ENCODE assay signal across 8 cellular contexts in the genomic region with DNA sequence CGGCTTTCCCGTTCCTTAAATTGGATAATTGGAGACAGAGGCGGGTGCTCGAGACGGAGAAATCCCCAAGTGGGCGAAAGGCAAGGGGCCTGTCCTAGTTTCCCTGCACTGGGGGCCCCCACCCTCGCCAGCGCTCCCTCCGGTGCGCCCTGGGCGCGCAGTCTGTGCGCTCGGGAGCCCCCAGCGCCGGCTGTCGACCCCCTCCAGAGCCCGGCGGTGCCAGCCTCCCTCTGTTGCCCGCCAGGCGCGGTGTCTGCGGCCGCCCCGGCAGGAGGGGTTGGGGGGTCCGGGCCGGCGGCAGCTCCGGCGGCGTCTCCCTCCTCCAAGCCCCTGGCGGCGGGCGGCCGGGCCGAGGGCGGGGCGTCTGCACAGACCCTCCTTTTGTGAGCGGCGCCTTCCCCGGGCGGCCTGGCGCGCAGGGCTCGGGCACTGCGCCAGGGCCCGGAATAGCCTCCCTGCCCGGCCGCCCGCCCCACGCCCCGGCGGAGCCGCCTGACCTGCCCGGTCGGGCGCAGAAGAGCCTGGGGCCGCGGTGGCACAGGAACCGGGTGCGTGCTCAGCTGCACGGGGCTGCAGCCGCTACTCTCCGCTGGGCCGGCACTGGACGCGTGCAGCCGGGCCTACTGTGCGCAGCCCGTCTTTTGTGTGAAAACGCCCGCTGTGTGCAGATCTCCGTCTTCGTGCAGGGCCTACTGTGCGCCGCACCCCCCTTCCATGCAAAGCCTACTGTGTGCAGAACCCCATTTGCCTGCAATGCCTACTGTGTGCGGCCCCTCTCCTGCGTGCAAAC. TPM values are rescaled to one million over a fixed set of nuclear protein-coding genes. Genes with fewer than 3 reads are reported as not detected.
DNase-seq lines count a peak whose midpoint lies in the region; ATAC-seq and TF ChIP-seq lines count a peak whose summit lies in the region.

No MANE protein-coding gene starts in this region.

- intact Hi-C loops in heart right ventricle (cut with DNase I), result loop anchor here in 1 of 10 donors (10.0 kb wide), 1 partner anchor 46 kb away; no protein-coding TSS in a partner anchor

- POLR2A ChIA-PET in BJ (lab: Charles Lee), result no interaction called here

- ATAC-seq in heart right ventricle, result peak; percentile 72 to 89 (median 80)
- ATAC-seq in GM19455 (IDR thresholded peaks at IDR 0.05; ENCODE audit: unreplicated experiment), result no peak
- no peak for ATAC-seq in HG02571 (IDR thresholded peaks at IDR 0.05; ENCODE audit: unreplicated experiment)
- no peak for ATAC-seq in GM19467 (IDR thresholded peaks at IDR 0.05; ENCODE audit: unreplicated experiment)

- H3K27ac Mint-ChIP-seq in progenitor cell of endocrine pancreas, result no peak overlapping the region

- no peak overlapping the region for H3K4me3 Mint-ChIP-seq in progenitor cell of endocrine pancreas (ENCODE audit: low read depth)

- peaks cover 0 to 2% (median 0%) of the 10 kb centered on the region in 11 donors for H3K9me3 ChIP-seq in heart right ventricle

- CTCF ChIA-PET in BJ (lab: Yijun Ruan, JAX), result interaction anchor here (1.2 to 1.6 kb wide), 2 partner anchors 13 to 90 kb away, joined by 5 to 7 read pairs; a partner anchor contains a TSS

- TF ChIP-seq CTCF in BJ (IDR thresholded peaks at IDR 0.05; ENCODE audit: insufficient read depth, low read depth, low read length) (no peak), heart right ventricle (IDR thresholded peaks at IDR 0.05) (peak in 3 of 9 donors; percentile 17 to 29 (median 24)), progenitor cell of endocrine pancreas (IDR thresholded peaks at IDR 0.05; ENCODE audit: unreplicated experiment) (no peak)

- H3K4me1 ChIP-seq in heart right ventricle, result peaks cover 5 to 40% (median 24%) of the 10 kb centered on the region in 9 donors

- DNase-seq in BJ (ENCODE audit: low read depth) (no peak), HCEC 1CT (peak; percentile 39), heart right ventricle (peak; percentile 50 to 73), progenitor cell of endocrine pancreas (ENCODE audit: low spot score, unreplicated experiment) (peak; percentile 32)
- peak; percentile 32 to 44 for DNase-seq in activated T-cell treated with anti-CD3 and anti-CD28 coated beads, Interleukin-2, amount 50 U/mL, for 48 hours

- H3K27me3 ChIP-seq in BJ (ENCODE audit: control insufficient read depth, insufficient read depth, low read length) (no peaks in the 10 kb centered on the region), heart right ventricle (peaks cover 0 to 58% (median 0%) of the 10 kb centered on the region in 7 donors)

- peaks cover 50% of the 10 kb centered on the region for H3K27me3 Mint-ChIP-seq in progenitor cell of endocrine pancreas

- no peaks in the 10 kb centered on the region for H3K4me1 Mint-ChIP-seq in progenitor cell of endocrine pancreas (ENCODE audit: low read depth)

- no peaks in the 10 kb centered on the region for H3K36me3 ChIP-seq in BJ (ENCODE audit: control insufficient read depth, insufficient read depth, low read length)
- no peaks in the 10 kb centered on the region for H3K36me3 ChIP-seq in heart right ventricle

- WGBS in heart right ventricle, 2 donors, result 2 to 5% methylated on average over 52 to 78 of the region's 78 CpGs

- H3K4me3 ChIP-seq in BJ (ENCODE audit: low read depth, low read length), result peak overlapping the region; percentile 34
- H3K4me3 ChIP-seq in heart right ventricle, result peak overlapping the region in 9 of 10 donors; percentile 40 to 68 (median 54)

- H3K9me3 Mint-ChIP-seq in progenitor cell of endocrine pancreas (ENCODE audit: low read depth), result no peaks in the 10 kb centered on the region

- H3K36me3 Mint-ChIP-seq in progenitor cell of endocrine pancreas (ENCODE audit: insufficient read depth), result no peaks in the 10 kb centered on the region

- peak overlapping the region; percentile 53 to 81 (median 73) for H3K27ac ChIP-seq in heart right ventricle

RNA-seq across cellular contexts. Expression of a gene that starts 13.2 kb away (rescaled TPM):
- 54.5 and 69.8 TPM in 2 replicates for polyA plus RNA-seq in BJ (2011; rRNA removed)
- 29.7 and 46.4 TPM in 2 replicates for polyA minus RNA-seq in BJ (2011; rRNA and poly(A)+ RNA removed)
- total RNA-seq in heart right ventricle, result 100 to 1,000 TPM in 2 of 10 donors, 10 to 100 TPM in 8; 19.6 to 297 (median 31.3) TPM
- 10 to 100 TPM; 81.4 to 95.2 TPM for polyA plus RNA-seq in heart right ventricle
- 4.9 and 5.1 TPM in 2 replicates for total RNA-seq in progenitor cell of endocrine pancreas

RNA-seq across cellular contexts. Expression of a gene that starts 32.4 kb away (rescaled TPM):
- 53.4 and 80.0 TPM in 2 replicates for polyA plus RNA-seq in BJ (2011; rRNA removed)
- 29.4 and 42.0 TPM in 2 replicates for polyA minus RNA-seq in BJ (2011; rRNA and poly(A)+ RNA removed)
- total RNA-seq in heart right ventricle, result 10 to 100 TPM in 6 of 10 donors, 1 to 10 TPM in 4; 7.5 to 21.2 (median 10.1) TPM
- polyA plus RNA-seq in heart right ventricle, result 10 to 100 TPM in 1 of 2 donors, 1 to 10 TPM in 1; 9.1 to 18.8 TPM
- total RNA-seq in progenitor cell of endocrine pancreas, result 90.0 and 93.6 TPM in 2 replicates

Comparison
In these comparisons a context has a peak if more than half of its experiments do, and no peak if none do; other contexts are left out.
1. ATAC-seq: peak in heart right ventricle (8 of 8); none in GM19455 (single experiment), HG02571 (single experiment) and GM19467 (single experiment).